In genomic region chr20:4534315-4534714, GRCh38 we compare ENCODE assay signal across 30 cellular contexts.
"Had no signal": no experiment of that assay in that cellular context is flagged by ENCODE, and none has a peak within 500 bp of the region (broad histone marks: within the 10 kb centered on the region; RNA-seq: fewer than 3 reads in every experiment).

No MANE protein-coding gene starts in this region.

- H3K9me3 ChIP-seq: neutrophil, pancreas, prostate gland, suprapubic skin, testis, tibial artery, transverse colon, upper lobe of right lung had no signal

- DNase-seq: nephron progenitor cell; nucleus accumbens; pancreas; retina; spleen; stimulated activated CD4-positive, alpha-beta T cell treated with anti-CD3 and anti-CD28 coated beads, Interleukin-12 subunit alpha, Interleukin-12 subunit beta, amount 100 ng/mL, for 4 hours; stimulated activated CD4-positive, alpha-beta T cell treated with anti-CD3 and anti-CD28 coated beads, Interleukin-1b, Interleukin-23, amount 100 ng/mL, for 48 hours; stimulated activated CD4-positive, alpha-beta T cell treated with anti-CD3 and anti-CD28 coated beads, Interleukin-4, amount 100 ng/mL, for 1 hour; stimulated activated CD4-positive, alpha-beta T cell treated with anti-CD3 and anti-CD28 coated beads, Interleukin-4, amount 100 ng/mL, for 4 hours; stimulated activated CD8-positive, alpha-beta memory T cell treated with anti-CD3 and anti-CD28 coated beads, Interleukin-4, amount 100 ng/mL, for 48 hours; stimulated activated naive CD4-positive, alpha-beta T cell; stimulated activated naive CD8-positive, alpha-beta T cell treated with anti-CD3 and anti-CD28 coated beads, Interleukin-15, amount 100 ng/mL, for 72 hours; stimulated activated naive CD8-positive, alpha-beta T cell treated with anti-CD3 and anti-CD28 coated beads, Interleukin-15, Interleukin-2, amounts not matched to agents 100 U/mL and 50 U/mL, for 24 hours; substantia nigra; tibial artery; transverse colon; upper lobe of right lung; uterus had no signal

- H3K27me3 ChIP-seq: right atrium auricular region, suprapubic skin, testis, tibial artery, transverse colon, uterus had no signal

- H3K36me3 Mint-ChIP-seq: natural killer cell treated with Interleukin-12 subunit alpha and Interleukin-12 subunit beta and Interleukin-15 and Interleukin-18, amount 100 ng/mL, for 72 hours; stimulated activated memory B cell treated with anti-CD40 and anti-IgM and Interleukin-4, amounts not matched to agents 10 μg/mL and 1 μg/mL and 100 μg/mL, for 72 hours; type B pancreatic cell had no signal

- H3K4me3 ChIP-seq: pancreas, prostate gland, right atrium auricular region, skin epidermis, smooth muscle cell, spleen, suprapubic skin, testis, tibial artery, transverse colon, upper lobe of right lung, uterus had no signal

- ATAC-seq: natural killer cell treated with Interleukin-12 subunit alpha and Interleukin-12 subunit beta and Interleukin-15 and Interleukin-18, amount 100 ng/mL, for 72 hours; pancreas; sciatic nerve; stimulated activated memory B cell treated with anti-CD40 and anti-IgM and Interleukin-4, amounts not matched to agents 10 μg/mL and 1 μg/mL and 100 μg/mL, for 72 hours; stimulated activated naive CD8-positive, alpha-beta T cell treated with anti-CD3 and anti-CD28 coated beads, Interleukin-15, amount 100 ng/mL, for 72 hours; stimulated activated naive CD8-positive, alpha-beta T cell treated with anti-CD3 and anti-CD28 coated beads, Interleukin-15, Interleukin-2, amounts not matched to agents 100 U/mL and 50 U/mL, for 24 hours; upper lobe of right lung had no signal

- H3K4me1 ChIP-seq: pancreas, prostate gland, right atrium auricular region, spleen, suprapubic skin, testis, tibial artery, transverse colon, upper lobe of right lung, uterus had no signal

- FAIRE-seq: pancreas had no signal

- H3K9me3 Mint-ChIP-seq: neural crest cell; stimulated activated naive CD8-positive, alpha-beta T cell treated with anti-CD3 and anti-CD28 coated beads, Interleukin-15, amount 100 ng/mL, for 72 hours had no signal

- H3K27ac Mint-ChIP-seq: natural killer cell treated with Interleukin-12 subunit alpha and Interleukin-12 subunit beta and Interleukin-15 and Interleukin-18, amount 100 ng/mL, for 72 hours; nephron progenitor cell; stimulated activated memory B cell treated with anti-CD40 and anti-IgM and Interleukin-4, amounts not matched to agents 10 μg/mL and 1 μg/mL and 100 μg/mL, for 72 hours; stimulated activated naive CD8-positive, alpha-beta T cell treated with anti-CD3 and anti-CD28 coated beads, Interleukin-15, amount 100 ng/mL, for 72 hours; type B pancreatic cell had no signal

- H3K4me1 Mint-ChIP-seq: nephron progenitor cell; stimulated activated memory B cell treated with anti-CD40 and anti-IgM and Interleukin-4, amounts not matched to agents 10 μg/mL and 1 μg/mL and 100 μg/mL, for 72 hours; stimulated activated naive CD8-positive, alpha-beta T cell treated with anti-CD3 and anti-CD28 coated beads, Interleukin-15, amount 100 ng/mL, for 72 hours had no signal

- H3K36me3 ChIP-seq: neutrophil, pancreas, prostate gland, right atrium auricular region, spleen, suprapubic skin, tibial artery, transverse colon, upper lobe of right lung, uterus had no signal

- H3K27ac ChIP-seq: neutrophil, pancreas, prostate gland, right atrium auricular region, skin epidermis, spleen, suprapubic skin, tibial artery, transverse colon, upper lobe of right lung, uterus had no signal

- H3K4me2 ChIP-seq: smooth muscle cell had no signal

- H3K4me3 Mint-ChIP-seq: natural killer cell treated with Interleukin-12 subunit alpha and Interleukin-12 subunit beta and Interleukin-15 and Interleukin-18, amount 100 ng/mL, for 72 hours; nephron progenitor cell; neural crest cell; stimulated activated memory B cell treated with anti-CD40 and anti-IgM and Interleukin-4, amounts not matched to agents 10 μg/mL and 1 μg/mL and 100 μg/mL, for 72 hours; stimulated activated naive CD8-positive, alpha-beta T cell treated with anti-CD3 and anti-CD28 coated beads, Interleukin-15, amount 100 ng/mL, for 72 hours; type B pancreatic cell had no signal
